Comparison of ENCODE assay signal across 1 cellular context in genomic region chr1:47436304-47436978, GRCh38.
A peak's percentile ranks its signal among the peaks of the same experiment; 100 is the strongest.
TF ChIP-seq lines count a peak whose summit lies in the region.

No MANE protein-coding gene starts in this region.

TF ChIP-seq in GM12878, 131 proteins besides CTCF, POLR2A, EP300 and RAD21 (continued from another document):
- TF ChIP-seq, protein P1, sequence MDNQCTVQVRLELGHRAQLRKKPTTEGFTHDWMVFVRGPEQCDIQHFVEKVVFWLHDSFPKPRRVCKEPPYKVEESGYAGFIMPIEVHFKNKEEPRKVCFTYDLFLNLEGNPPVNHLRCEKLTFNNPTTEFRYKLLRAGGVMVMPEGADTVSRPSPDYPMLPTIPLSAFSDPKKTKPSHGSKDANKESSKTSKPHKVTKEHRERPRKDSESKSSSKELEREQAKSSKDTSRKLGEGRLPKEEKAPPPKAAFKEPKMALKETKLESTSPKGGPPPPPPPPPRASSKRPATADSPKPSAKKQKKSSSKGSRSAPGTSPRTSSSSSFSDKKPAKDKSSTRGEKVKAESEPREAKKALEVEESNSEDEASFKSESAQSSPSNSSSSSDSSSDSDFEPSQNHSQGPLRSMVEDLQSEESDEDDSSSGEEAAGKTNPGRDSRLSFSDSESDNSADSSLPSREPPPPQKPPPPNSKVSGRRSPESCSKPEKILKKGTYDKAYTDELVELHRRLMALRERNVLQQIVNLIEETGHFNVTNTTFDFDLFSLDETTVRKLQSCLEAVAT (IDR thresholded peaks at IDR 0.05) = peak; percentile 47; the same call in 1 of the 2 replicates
- peak; percentile 9 for TF ChIP-seq MEF2B (IDR thresholded peaks at IDR 0.05; ENCODE audit: partially characterized antibody, poor library complexity, severe bottlenecking)
- no peak for TF ChIP-seq ELK1 (IDR thresholded peaks at IDR 0.05; ENCODE audit: low read depth, low read length)
- TF ChIP-seq YY1 (IDR thresholded peaks at IDR 0.05; ENCODE audit: low read depth, low read length) = peak; percentile 81
- TF ChIP-seq SREBF2 (IDR thresholded peaks at IDR 0.05; ENCODE audit: low read length) = no peak
